ENCODE assay signal across 1 cellular context in genomic region chr3:30183421-30183820, GRCh38.
TF ChIP-seq lines count a peak whose summit lies in the region.

No MANE protein-coding gene starts in this region.

TF ChIP-seq in H1, 55 proteins besides CTCF, POLR2A, EP300 and RAD21 (continued from another document):
- TF ChIP-seq, protein P1, sequence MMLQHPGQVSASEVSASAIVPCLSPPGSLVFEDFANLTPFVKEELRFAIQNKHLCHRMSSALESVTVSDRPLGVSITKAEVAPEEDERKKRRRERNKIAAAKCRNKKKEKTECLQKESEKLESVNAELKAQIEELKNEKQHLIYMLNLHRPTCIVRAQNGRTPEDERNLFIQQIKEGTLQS (IDR thresholded peaks at IDR 0.05; ENCODE audit: insufficient read depth, low read depth, low read length), result no peak
- TF ChIP-seq HDAC6 (IDR thresholded peaks at IDR 0.05; ENCODE audit: low read depth, low read length) (no peak), CTBP2 (IDR thresholded peaks at IDR 0.05; ENCODE audit: borderline replicate concordance, insufficient read depth, insufficient read length, low read length) (no peak), CEBPB (IDR thresholded peaks at IDR 0.05; ENCODE audit: low read depth, low read length) (no peak), SIN3A (conservative IDR thresholded peaks at IDR 0.05 in 1 of 2, IDR thresholded peaks at IDR 0.05 in 1 of 2; ENCODE audit: low read depth in 1 of 2, low read length in 2 of 2) (no peak), JUN (IDR thresholded peaks at IDR 0.05; ENCODE audit: low read depth, low read length) (no peak), SRF (IDR thresholded peaks at IDR 0.05; ENCODE audit: low read depth, low read length) (no peak), TBP (IDR thresholded peaks at IDR 0.05; ENCODE audit: low read depth, low read length) (no peak)
- TF ChIP-seq, protein P2, sequence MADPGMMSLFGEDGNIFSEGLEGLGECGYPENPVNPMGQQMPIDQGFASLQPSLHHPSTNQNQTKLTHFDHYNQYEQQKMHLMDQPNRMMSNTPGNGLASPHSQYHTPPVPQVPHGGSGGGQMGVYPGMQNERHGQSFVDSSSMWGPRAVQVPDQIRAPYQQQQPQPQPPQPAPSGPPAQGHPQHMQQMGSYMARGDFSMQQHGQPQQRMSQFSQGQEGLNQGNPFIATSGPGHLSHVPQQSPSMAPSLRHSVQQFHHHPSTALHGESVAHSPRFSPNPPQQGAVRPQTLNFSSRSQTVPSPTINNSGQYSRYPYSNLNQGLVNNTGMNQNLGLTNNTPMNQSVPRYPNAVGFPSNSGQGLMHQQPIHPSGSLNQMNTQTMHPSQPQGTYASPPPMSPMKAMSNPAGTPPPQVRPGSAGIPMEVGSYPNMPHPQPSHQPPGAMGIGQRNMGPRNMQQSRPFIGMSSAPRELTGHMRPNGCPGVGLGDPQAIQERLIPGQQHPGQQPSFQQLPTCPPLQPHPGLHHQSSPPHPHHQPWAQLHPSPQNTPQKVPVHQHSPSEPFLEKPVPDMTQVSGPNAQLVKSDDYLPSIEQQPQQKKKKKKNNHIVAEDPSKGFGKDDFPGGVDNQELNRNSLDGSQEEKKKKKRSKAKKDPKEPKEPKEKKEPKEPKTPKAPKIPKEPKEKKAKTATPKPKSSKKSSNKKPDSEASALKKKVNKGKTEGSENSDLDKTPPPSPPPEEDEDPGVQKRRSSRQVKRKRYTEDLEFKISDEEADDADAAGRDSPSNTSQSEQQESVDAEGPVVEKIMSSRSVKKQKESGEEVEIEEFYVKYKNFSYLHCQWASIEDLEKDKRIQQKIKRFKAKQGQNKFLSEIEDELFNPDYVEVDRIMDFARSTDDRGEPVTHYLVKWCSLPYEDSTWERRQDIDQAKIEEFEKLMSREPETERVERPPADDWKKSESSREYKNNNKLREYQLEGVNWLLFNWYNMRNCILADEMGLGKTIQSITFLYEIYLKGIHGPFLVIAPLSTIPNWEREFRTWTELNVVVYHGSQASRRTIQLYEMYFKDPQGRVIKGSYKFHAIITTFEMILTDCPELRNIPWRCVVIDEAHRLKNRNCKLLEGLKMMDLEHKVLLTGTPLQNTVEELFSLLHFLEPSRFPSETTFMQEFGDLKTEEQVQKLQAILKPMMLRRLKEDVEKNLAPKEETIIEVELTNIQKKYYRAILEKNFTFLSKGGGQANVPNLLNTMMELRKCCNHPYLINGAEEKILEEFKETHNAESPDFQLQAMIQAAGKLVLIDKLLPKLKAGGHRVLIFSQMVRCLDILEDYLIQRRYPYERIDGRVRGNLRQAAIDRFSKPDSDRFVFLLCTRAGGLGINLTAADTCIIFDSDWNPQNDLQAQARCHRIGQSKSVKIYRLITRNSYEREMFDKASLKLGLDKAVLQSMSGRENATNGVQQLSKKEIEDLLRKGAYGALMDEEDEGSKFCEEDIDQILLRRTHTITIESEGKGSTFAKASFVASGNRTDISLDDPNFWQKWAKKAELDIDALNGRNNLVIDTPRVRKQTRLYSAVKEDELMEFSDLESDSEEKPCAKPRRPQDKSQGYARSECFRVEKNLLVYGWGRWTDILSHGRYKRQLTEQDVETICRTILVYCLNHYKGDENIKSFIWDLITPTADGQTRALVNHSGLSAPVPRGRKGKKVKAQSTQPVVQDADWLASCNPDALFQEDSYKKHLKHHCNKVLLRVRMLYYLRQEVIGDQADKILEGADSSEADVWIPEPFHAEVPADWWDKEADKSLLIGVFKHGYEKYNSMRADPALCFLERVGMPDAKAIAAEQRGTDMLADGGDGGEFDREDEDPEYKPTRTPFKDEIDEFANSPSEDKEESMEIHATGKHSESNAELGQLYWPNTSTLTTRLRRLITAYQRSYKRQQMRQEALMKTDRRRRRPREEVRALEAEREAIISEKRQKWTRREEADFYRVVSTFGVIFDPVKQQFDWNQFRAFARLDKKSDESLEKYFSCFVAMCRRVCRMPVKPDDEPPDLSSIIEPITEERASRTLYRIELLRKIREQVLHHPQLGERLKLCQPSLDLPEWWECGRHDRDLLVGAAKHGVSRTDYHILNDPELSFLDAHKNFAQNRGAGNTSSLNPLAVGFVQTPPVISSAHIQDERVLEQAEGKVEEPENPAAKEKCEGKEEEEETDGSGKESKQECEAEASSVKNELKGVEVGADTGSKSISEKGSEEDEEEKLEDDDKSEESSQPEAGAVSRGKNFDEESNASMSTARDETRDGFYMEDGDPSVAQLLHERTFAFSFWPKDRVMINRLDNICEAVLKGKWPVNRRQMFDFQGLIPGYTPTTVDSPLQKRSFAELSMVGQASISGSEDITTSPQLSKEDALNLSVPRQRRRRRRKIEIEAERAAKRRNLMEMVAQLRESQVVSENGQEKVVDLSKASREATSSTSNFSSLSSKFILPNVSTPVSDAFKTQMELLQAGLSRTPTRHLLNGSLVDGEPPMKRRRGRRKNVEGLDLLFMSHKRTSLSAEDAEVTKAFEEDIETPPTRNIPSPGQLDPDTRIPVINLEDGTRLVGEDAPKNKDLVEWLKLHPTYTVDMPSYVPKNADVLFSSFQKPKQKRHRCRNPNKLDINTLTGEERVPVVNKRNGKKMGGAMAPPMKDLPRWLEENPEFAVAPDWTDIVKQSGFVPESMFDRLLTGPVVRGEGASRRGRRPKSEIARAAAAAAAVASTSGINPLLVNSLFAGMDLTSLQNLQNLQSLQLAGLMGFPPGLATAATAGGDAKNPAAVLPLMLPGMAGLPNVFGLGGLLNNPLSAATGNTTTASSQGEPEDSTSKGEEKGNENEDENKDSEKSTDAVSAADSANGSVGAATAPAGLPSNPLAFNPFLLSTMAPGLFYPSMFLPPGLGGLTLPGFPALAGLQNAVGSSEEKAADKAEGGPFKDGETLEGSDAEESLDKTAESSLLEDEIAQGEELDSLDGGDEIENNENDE (IDR thresholded peaks at IDR 0.05; ENCODE audit: insufficient replicate concordance, low read length), result no peak
